Comparison of ENCODE assay signal across 13 cellular contexts in the genomic region with DNA sequence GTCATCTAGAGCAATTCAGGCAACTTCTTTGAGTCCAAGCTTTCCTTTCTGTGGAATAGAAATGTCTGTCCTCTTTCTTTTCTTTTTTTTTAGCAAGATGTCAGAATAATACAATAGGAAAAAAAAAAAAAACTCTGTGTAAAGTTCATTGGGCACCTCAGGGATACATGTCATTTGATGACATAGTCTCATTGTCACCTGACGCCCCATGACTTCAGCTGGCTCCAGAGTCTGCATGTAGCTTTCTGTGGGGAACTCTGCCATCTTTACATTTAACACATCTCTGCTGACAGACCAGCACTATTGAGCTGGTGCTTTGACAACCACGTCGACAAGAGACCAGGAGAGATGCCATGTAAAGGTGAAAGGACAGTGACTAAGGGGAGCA.
DNase-seq lines count a peak whose midpoint lies in the region; ATAC-seq, FAIRE-seq and TF ChIP-seq lines count a peak whose summit lies in the region.
"Had no signal": no experiment of that assay in that cellular context is flagged by ENCODE, and none has a peak within 500 bp of the region (broad histone marks: within the 10 kb centered on the region; RNA-seq: fewer than 3 reads in every experiment).

No MANE protein-coding gene starts in this region.

- DNase-seq in activated CD8-positive, alpha-beta T cell treated with anti-CD3 and anti-CD28 coated beads for 36 hours = peak; percentile 24
- DNase-seq in activated CD8-positive, alpha-beta T cell treated with anti-CD3 and anti-CD28 coated beads, Interleukin-2, amount 10 ng/mL, durations not matched to agents 7 days and 5 days = no peak
- DNase-seq in astrocyte (ENCODE audit: low read depth) = no peak
- DNase-seq in T-helper 9 cell = no peak
- no peak for DNase-seq in GM12891 (ENCODE audit: insufficient read length, low spot score)
- DNase-seq: aorta, dermis blood vessel endothelial cell, Kasumi-1, NCI-H187 treated with DMSO at 0.1 percent for 48 hours had no signal

- POLR2A ChIA-PET in activated CD8-positive, alpha-beta T cell treated with anti-CD3 and anti-CD28 coated beads for 36 hours (lab: Charles Lee) = no interaction called here
- POLR2A ChIA-PET in activated CD8-positive, alpha-beta T cell treated with anti-CD3 and anti-CD28 coated beads, Interleukin-2, amount 10 ng/mL, durations not matched to agents 7 days and 5 days (lab: Charles Lee) = interaction anchor here (1.3 kb wide), 2 partner anchors 172 to 192 kb away, joined by 4 to 7 read pairs; a partner anchor contains a TSS
- POLR2A ChIA-PET in HEK293 (lab: Yijun Ruan, JAX) = interaction anchor here (1.9 kb wide), 1 partner anchor 172 kb away, joined by 5 read pairs; a partner anchor contains a TSS

- H3K9ac ChIP-seq in astrocyte (ENCODE audit: low read length) = no peak overlapping the region
- H3K9ac ChIP-seq in neural cell (ENCODE audit: low read length) = peak overlapping the region; percentile 43

- TF ChIP-seq RAD21 in neural cell (conservative IDR thresholded peaks at IDR 0.05) = no peak

- no peak for ATAC-seq in activated CD8-positive, alpha-beta T cell treated with anti-CD3 and anti-CD28 coated beads for 36 hours
- ATAC-seq in activated CD8-positive, alpha-beta T cell treated with anti-CD3 and anti-CD28 coated beads, Interleukin-2, amount 10 ng/mL, durations not matched to agents 7 days and 5 days = no peak
- ATAC-seq in SK-N-SH treated with all-trans-retinoic acid at 6 μM for 48 hours = no peak

- no peak overlapping the region for H3K4me3 Mint-ChIP-seq in activated CD8-positive, alpha-beta T cell treated with anti-CD3 and anti-CD28 coated beads for 36 hours
- no peak overlapping the region for H3K4me3 Mint-ChIP-seq in activated CD8-positive, alpha-beta T cell treated with anti-CD3 and anti-CD28 coated beads, Interleukin-2, amount 10 ng/mL, durations not matched to agents 7 days and 5 days
- H3K4me3 Mint-ChIP-seq in astrocyte (ENCODE audit: unreplicated experiment) = no peak overlapping the region

- H3K4me3 ChIP-seq in HEK293 (ENCODE audit: low read depth, low read length) (no peak overlapping the region), astrocyte (ENCODE audit: insufficient read depth, low read depth, low read length) (no peak overlapping the region), neural cell (ENCODE audit: low read length) (peak overlapping the region; percentile 16)

- H3K27me3 Mint-ChIP-seq in activated CD8-positive, alpha-beta T cell treated with anti-CD3 and anti-CD28 coated beads for 36 hours = no peaks in the 10 kb centered on the region
- no peaks in the 10 kb centered on the region for H3K27me3 Mint-ChIP-seq in activated CD8-positive, alpha-beta T cell treated with anti-CD3 and anti-CD28 coated beads, Interleukin-2, amount 10 ng/mL, durations not matched to agents 7 days and 5 days (ENCODE audit: low read depth)
- no peaks in the 10 kb centered on the region for H3K27me3 Mint-ChIP-seq in astrocyte (ENCODE audit: low read depth, unreplicated experiment)

- H3K27ac Mint-ChIP-seq in activated CD8-positive, alpha-beta T cell treated with anti-CD3 and anti-CD28 coated beads for 36 hours = peak overlapping the region; percentile 79
- no peak overlapping the region for H3K27ac Mint-ChIP-seq in activated CD8-positive, alpha-beta T cell treated with anti-CD3 and anti-CD28 coated beads, Interleukin-2, amount 10 ng/mL, durations not matched to agents 7 days and 5 days
- peak overlapping the region; percentile 91 for H3K27ac Mint-ChIP-seq in astrocyte (ENCODE audit: unreplicated experiment)

- H3F3A ChIP-seq in neural cell (ENCODE audit: insufficient read depth, low read length, poor library complexity, severe bottlenecking) = no peaks in the 10 kb centered on the region

- TF ChIP-seq POLR2A in GM12891 (IDR thresholded peaks at IDR 0.05; ENCODE audit: low read depth, low read length) = no peak

- no peaks in the 10 kb centered on the region for H4K20me1 ChIP-seq in astrocyte (ENCODE audit: insufficient read depth, low read length)
- no peaks in the 10 kb centered on the region for H4K20me1 ChIP-seq in neural cell (ENCODE audit: insufficient read depth)

- H3K9me3 ChIP-seq in HEK293 (ENCODE audit: control insufficient read depth, insufficient read depth, low read depth, low read length) = no peaks in the 10 kb centered on the region
- no peaks in the 10 kb centered on the region for H3K9me3 ChIP-seq in astrocyte (ENCODE audit: insufficient read depth, low read depth, low read length)
- no peaks in the 10 kb centered on the region for H3K9me3 ChIP-seq in neural cell (ENCODE audit: low read length)

- H3K79me2 ChIP-seq in astrocyte (ENCODE audit: insufficient read depth, low read length) (no peaks in the 10 kb centered on the region), neural cell (replicated peaks; ENCODE audit: insufficient read depth, low read length) (no peaks in the 10 kb centered on the region)

- TF ChIP-seq CTCF in activated CD8-positive, alpha-beta T cell treated with anti-CD3 and anti-CD28 coated beads for 36 hours (IDR thresholded peaks at IDR 0.05) = no peak
- TF ChIP-seq CTCF in HEK293 (tag by site-specific recombination; IDR thresholded peaks at IDR 0.05) (no peak), astrocyte (IDR thresholded peaks at IDR 0.05; ENCODE audit: insufficient read depth, low read depth, low read length) (no peak), neural cell (IDR thresholded peaks at IDR 0.05; ENCODE audit: poor library complexity, severe bottlenecking) (no peak)

- H3K27ac ChIP-seq in HEK293 (ENCODE audit: extremely low read depth, low read depth, low read length) (no peak overlapping the region), astrocyte (ENCODE audit: low read depth, low read length) (no peak overlapping the region), neural cell (ENCODE audit: low read length) (peak overlapping the region; percentile 85)
- H3K27ac ChIP-seq: HL-60 had no signal

- H3K36me3 Mint-ChIP-seq in activated CD8-positive, alpha-beta T cell treated with anti-CD3 and anti-CD28 coated beads for 36 hours (ENCODE audit: low read depth) = no peaks in the 10 kb centered on the region
- H3K36me3 Mint-ChIP-seq in activated CD8-positive, alpha-beta T cell treated with anti-CD3 and anti-CD28 coated beads, Interleukin-2, amount 10 ng/mL, durations not matched to agents 7 days and 5 days (ENCODE audit: low read depth) = no peaks in the 10 kb centered on the region
- no peaks in the 10 kb centered on the region for H3K36me3 Mint-ChIP-seq in astrocyte (ENCODE audit: low read depth, unreplicated experiment)

- TF ChIP-seq EP300 in neural cell (conservative IDR thresholded peaks at IDR 0.05; ENCODE audit: poor library complexity, severe bottlenecking) = peak; percentile 88

- H3K9me3 Mint-ChIP-seq in activated CD8-positive, alpha-beta T cell treated with anti-CD3 and anti-CD28 coated beads for 36 hours = no peaks in the 10 kb centered on the region
- H3K9me3 Mint-ChIP-seq in activated CD8-positive, alpha-beta T cell treated with anti-CD3 and anti-CD28 coated beads, Interleukin-2, amount 10 ng/mL, durations not matched to agents 7 days and 5 days (ENCODE audit: insufficient read depth) = no peaks in the 10 kb centered on the region
- H3K9me3 Mint-ChIP-seq in astrocyte (ENCODE audit: unreplicated experiment) = no peaks in the 10 kb centered on the region

- no peak overlapping the region for H2AFZ ChIP-seq in astrocyte (ENCODE audit: low read depth, low read length)
- no peak overlapping the region for H2AFZ ChIP-seq in neural cell (ENCODE audit: low read depth, low read length)

- no peak for FAIRE-seq in astrocyte (lab: Jason Lieb, UNC)
- no peak for FAIRE-seq in GM12891 (lab: Jason Lieb, UNC)

- no peaks in the 10 kb centered on the region for H3K9me2 ChIP-seq in neural cell (ENCODE audit: insufficient read depth, low read length)

- H3K4me1 ChIP-seq in HEK293 (ENCODE audit: control insufficient read depth, insufficient read depth, low read length) (0 out of 2 replicates have a peak, but pooled peaks cover 7% of the 10 kb centered on the region), astrocyte (ENCODE audit: insufficient read depth, low read length) (peaks cover 26% of the 10 kb centered on the region)

- H3K36me3 ChIP-seq in HEK293 (ENCODE audit: control insufficient read depth in 2 of 2, insufficient read depth in 1 of 2, low read length in 2 of 2) = no peaks in the 10 kb centered on the region
- no peaks in the 10 kb centered on the region for H3K36me3 ChIP-seq in astrocyte (ENCODE audit: insufficient read depth, low read length)
- H3K36me3 ChIP-seq in neural cell (ENCODE audit: insufficient read depth, low read length) = no peaks in the 10 kb centered on the region

- intact Hi-C loops in activated CD8-positive, alpha-beta T cell treated with anti-CD3 and anti-CD28 coated beads for 36 hours (cut with micrococcal nuclease) = no loop called here

- H3K4me2 ChIP-seq in astrocyte (ENCODE audit: low read length) (no peak overlapping the region), neural cell (ENCODE audit: low read length) (no peak overlapping the region)

- peaks cover 37% of the 10 kb centered on the region for H3K4me1 Mint-ChIP-seq in activated CD8-positive, alpha-beta T cell treated with anti-CD3 and anti-CD28 coated beads for 36 hours (ENCODE audit: low read depth)
- peaks cover 32% of the 10 kb centered on the region for H3K4me1 Mint-ChIP-seq in activated CD8-positive, alpha-beta T cell treated with anti-CD3 and anti-CD28 coated beads, Interleukin-2, amount 10 ng/mL, durations not matched to agents 7 days and 5 days (ENCODE audit: low read depth)
- H3K4me1 Mint-ChIP-seq in astrocyte (ENCODE audit: low read depth, unreplicated experiment) = peaks cover 39% of the 10 kb centered on the region

- CTCF ChIA-PET in activated CD8-positive, alpha-beta T cell treated with anti-CD3 and anti-CD28 coated beads for 36 hours (lab: Charles Lee) = interaction anchor here (0.9 kb wide), 1 partner anchor 14 kb away, joined by 4 read pairs; no protein-coding TSS in a partner anchor
- CTCF ChIA-PET in activated CD8-positive, alpha-beta T cell treated with anti-CD3 and anti-CD28 coated beads, Interleukin-2, amount 10 ng/mL, durations not matched to agents 7 days and 5 days (lab: Charles Lee) = interaction anchor here (1.2 to 3.1 kb wide), 5 partner anchors 9 to 538 kb away, joined by 3 to 13 read pairs (median 4); no protein-coding TSS in a partner anchor
- CTCF ChIA-PET in HEK293 (lab: Yijun Ruan, JAX) = interaction anchor here (0.6 kb wide), 1 partner anchor 256 kb away, joined by 4 read pairs; no protein-coding TSS in a partner anchor

- H3K27me3 ChIP-seq in astrocyte (ENCODE audit: insufficient read depth, low read length) = no peaks in the 10 kb centered on the region
- no peaks in the 10 kb centered on the region for H3K27me3 ChIP-seq in neural cell (ENCODE audit: insufficient read depth, low read depth, low read length)

TF ChIP-seq in HEK293, 187 proteins besides CTCF, POLR2A, EP300 and RAD21 (continues in another document):
- no peak for TF ChIP-seq KLF16 (tag by site-specific recombination; IDR thresholded peaks at IDR 0.05)

TF ChIP-seq in neural cell, 6 proteins besides CTCF, POLR2A, EP300 and RAD21 (continues in another document):
- peak; percentile 17 for TF ChIP-seq SMC3 (conservative IDR thresholded peaks at IDR 0.05; ENCODE audit: poor library complexity)

TF ChIP-seq in SK-N-SH treated with all-trans-retinoic acid at 6 μM for 48 hours, 23 proteins besides CTCF, POLR2A, EP300 and RAD21:
- TF ChIP-seq ISL1 (CRISPR knock-in tag; IDR thresholded peaks at IDR 0.05) = no peak
TF ChIP-seq in SK-N-SH treated with all-trans-retinoic acid at 6 μM for 48 hours: peak in this region for 0.

TF ChIP-seq in GM12891, 5 proteins besides CTCF, POLR2A, EP300 and RAD21 (continues in another document):
- TF ChIP-seq SPI1 (IDR thresholded peaks at IDR 0.05; ENCODE audit: low read depth, low read length) = no peak
